Comparison of ENCODE assay signal across 1 cellular context in the genomic region with DNA sequence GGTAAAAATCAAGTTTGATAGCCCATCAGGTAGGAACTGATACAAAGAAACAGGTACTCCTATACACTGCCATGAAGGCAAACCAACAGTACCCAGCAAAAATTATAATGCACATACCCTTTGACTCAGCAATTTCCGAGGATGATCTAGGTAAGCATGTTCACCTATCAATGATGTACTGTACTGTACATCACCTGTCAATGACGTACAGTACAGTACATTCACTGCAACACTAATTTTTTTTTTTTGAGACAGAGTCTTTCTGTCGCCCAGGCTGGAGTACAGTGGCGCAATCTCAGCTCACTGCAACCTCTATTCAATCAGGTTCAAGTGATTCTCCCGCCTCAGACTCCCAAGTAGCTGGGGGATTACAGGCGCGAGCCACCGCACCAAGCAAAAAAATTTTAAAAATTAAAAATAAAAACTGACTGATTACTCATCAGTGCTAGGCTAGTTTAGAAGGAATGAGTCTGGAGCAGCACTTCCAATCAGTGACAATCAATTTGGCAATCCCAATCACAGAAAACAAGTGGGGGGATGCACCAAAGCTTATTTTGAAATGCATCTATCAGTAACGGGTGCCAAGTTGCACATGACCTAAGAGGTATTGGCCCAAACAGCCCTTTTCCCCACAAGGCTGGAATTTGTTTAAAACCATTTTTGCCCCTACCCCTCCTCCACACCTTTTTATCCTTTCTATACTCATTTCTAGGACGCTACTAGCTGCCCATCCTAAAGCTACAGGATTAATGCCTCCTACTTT.
A peak's percentile ranks its signal among the peaks of the same experiment; 100 is the strongest.
TF ChIP-seq lines count a peak whose summit lies in the region.

No MANE protein-coding gene starts in this region.

TF ChIP-seq in A549, 52 proteins besides CTCF, POLR2A, EP300 and RAD21 (continued from another document):
- TF ChIP-seq KDM1A (IDR thresholded peaks at IDR 0.05; ENCODE audit: low read depth) (no peak), MAFK (IDR thresholded peaks at IDR 0.05; ENCODE audit: partially characterized antibody) (peak; percentile 78), KDM5A (IDR thresholded peaks at IDR 0.05) (no peak), CHD4 (IDR thresholded peaks at IDR 0.05; ENCODE audit: borderline replicate concordance) (no peak), ZSCAN20 (CRISPR knock-in tag; IDR thresholded peaks at IDR 0.05) (no peak), NFE2L2 (conservative IDR thresholded peaks at IDR 0.05; ENCODE audit: low read length) (0 out of 2 replicates have a peak, but pooled peaks have one; percentile 2), GATA3 (IDR thresholded peaks at IDR 0.05; ENCODE audit: borderline replicate concordance) (no peak), HOXA7 (CRISPR knock-in tag; IDR thresholded peaks at IDR 0.05) (peak; percentile 62; the same call in 1 of the 2 replicates), FOSL2 (IDR thresholded peaks at IDR 0.05) (no peak), FOSL2 (CRISPR knock-in tag; IDR thresholded peaks at IDR 0.05) (no peak), FOSB (CRISPR knock-in tag; IDR thresholded peaks at IDR 0.05) (0 out of 2 replicates have a peak, but pooled peaks have one; percentile 44), RFX5 (IDR thresholded peaks at IDR 0.05) (no peak), CHD2 (IDR thresholded peaks at IDR 0.05; ENCODE audit: low read length, partially characterized antibody) (no peak), SMC3 (IDR thresholded peaks at IDR 0.05) (no peak), BHLHE40 (IDR thresholded peaks at IDR 0.05; ENCODE audit: low read depth, low read length) (no peak), HDAC2 (IDR thresholded peaks at IDR 0.05) (no peak), PHF8 (IDR thresholded peaks at IDR 0.05; ENCODE audit: borderline replicate concordance, low read depth) (no peak), FOXS1 (CRISPR knock-in tag; IDR thresholded peaks at IDR 0.05) (no peak), JUN (IDR thresholded peaks at IDR 0.05) (no peak; a peak in 1 of 5 replicates), EHF (CRISPR knock-in tag; IDR thresholded peaks at IDR 0.05) (no peak), RCOR1 (IDR thresholded peaks at IDR 0.05; ENCODE audit: low read depth, low read length) (no peak), JUNB (IDR thresholded peaks at IDR 0.05) (no peak), RNF2 (IDR thresholded peaks at IDR 0.05; ENCODE audit: borderline replicate concordance, low read depth) (no peak), POLR2AphosphoS2 (conservative IDR thresholded peaks at IDR 0.05; ENCODE audit: low read length) (peak; percentile 58), NR3C1 (IDR thresholded peaks at IDR 0.05) (no peak), SREBF2 (IDR thresholded peaks at IDR 0.05) (no peak), ZNF302 (CRISPR knock-in tag; IDR thresholded peaks at IDR 0.05) (no peak), ZFP36 (IDR thresholded peaks at IDR 0.05; ENCODE audit: borderline replicate concordance, partially characterized antibody) (no peak), TFCP2L1 (CRISPR knock-in tag; IDR thresholded peaks at IDR 0.05) (peak; percentile 66; the same call in 1 of the 2 replicates), HOXB5 (CRISPR knock-in tag; IDR thresholded peaks at IDR 0.05) (no peak), HOXB13 (CRISPR knock-in tag; IDR thresholded peaks at IDR 0.05; ENCODE audit: low read depth) (no peak), RARB (CRISPR knock-in tag; IDR thresholded peaks at IDR 0.05) (no peak), NPAS2 (CRISPR knock-in tag; IDR thresholded peaks at IDR 0.05; ENCODE audit: borderline replicate concordance) (no peak)
- TF ChIP-seq, protein P1, sequence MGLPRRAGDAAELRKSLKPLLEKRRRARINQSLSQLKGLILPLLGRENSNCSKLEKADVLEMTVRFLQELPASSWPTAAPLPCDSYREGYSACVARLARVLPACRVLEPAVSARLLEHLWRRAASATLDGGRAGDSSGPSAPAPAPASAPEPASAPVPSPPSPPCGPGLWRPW (IDR thresholded peaks at IDR 0.05), result no peak
- TF ChIP-seq, protein P2, sequence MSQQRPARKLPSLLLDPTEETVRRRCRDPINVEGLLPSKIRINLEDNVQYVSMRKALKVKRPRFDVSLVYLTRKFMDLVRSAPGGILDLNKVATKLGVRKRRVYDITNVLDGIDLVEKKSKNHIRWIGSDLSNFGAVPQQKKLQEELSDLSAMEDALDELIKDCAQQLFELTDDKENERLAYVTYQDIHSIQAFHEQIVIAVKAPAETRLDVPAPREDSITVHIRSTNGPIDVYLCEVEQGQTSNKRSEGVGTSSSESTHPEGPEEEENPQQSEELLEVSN (IDR thresholded peaks at IDR 0.05; ENCODE audit: borderline replicate concordance, low read depth), result no peak
- TF ChIP-seq, protein P3, sequence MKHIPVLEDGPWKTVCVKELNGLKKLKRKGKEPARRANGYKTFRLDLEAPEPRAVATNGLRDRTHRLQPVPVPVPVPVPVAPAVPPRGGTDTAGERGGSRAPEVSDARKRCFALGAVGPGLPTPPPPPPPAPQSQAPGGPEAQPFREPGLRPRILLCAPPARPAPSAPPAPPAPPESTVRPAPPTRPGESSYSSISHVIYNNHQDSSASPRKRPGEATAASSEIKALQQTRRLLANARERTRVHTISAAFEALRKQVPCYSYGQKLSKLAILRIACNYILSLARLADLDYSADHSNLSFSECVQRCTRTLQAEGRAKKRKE (CRISPR knock-in tag; IDR thresholded peaks at IDR 0.05; ENCODE audit: low read depth), result no peak
- TF ChIP-seq, protein P4, sequence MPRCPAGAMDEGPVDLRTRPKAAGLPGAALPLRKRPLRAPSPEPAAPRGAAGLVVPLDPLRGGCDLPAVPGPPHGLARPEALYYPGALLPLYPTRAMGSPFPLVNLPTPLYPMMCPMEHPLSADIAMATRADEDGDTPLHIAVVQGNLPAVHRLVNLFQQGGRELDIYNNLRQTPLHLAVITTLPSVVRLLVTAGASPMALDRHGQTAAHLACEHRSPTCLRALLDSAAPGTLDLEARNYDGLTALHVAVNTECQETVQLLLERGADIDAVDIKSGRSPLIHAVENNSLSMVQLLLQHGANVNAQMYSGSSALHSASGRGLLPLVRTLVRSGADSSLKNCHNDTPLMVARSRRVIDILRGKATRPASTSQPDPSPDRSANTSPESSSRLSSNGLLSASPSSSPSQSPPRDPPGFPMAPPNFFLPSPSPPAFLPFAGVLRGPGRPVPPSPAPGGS (IDR thresholded peaks at IDR 0.05), result no peak
- TF ChIP-seq, protein P5, sequence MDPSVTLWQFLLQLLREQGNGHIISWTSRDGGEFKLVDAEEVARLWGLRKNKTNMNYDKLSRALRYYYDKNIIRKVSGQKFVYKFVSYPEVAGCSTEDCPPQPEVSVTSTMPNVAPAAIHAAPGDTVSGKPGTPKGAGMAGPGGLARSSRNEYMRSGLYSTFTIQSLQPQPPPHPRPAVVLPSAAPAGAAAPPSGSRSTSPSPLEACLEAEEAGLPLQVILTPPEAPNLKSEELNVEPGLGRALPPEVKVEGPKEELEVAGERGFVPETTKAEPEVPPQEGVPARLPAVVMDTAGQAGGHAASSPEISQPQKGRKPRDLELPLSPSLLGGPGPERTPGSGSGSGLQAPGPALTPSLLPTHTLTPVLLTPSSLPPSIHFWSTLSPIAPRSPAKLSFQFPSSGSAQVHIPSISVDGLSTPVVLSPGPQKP (IDR thresholded peaks at IDR 0.05; ENCODE audit: low read depth, low read length), result no peak
- TF ChIP-seq, protein P6, sequence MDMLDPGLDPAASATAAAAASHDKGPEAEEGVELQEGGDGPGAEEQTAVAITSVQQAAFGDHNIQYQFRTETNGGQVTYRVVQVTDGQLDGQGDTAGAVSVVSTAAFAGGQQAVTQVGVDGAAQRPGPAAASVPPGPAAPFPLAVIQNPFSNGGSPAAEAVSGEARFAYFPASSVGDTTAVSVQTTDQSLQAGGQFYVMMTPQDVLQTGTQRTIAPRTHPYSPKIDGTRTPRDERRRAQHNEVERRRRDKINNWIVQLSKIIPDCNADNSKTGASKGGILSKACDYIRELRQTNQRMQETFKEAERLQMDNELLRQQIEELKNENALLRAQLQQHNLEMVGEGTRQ (IDR thresholded peaks at IDR 0.05), result no peak
- TF ChIP-seq, protein P7, sequence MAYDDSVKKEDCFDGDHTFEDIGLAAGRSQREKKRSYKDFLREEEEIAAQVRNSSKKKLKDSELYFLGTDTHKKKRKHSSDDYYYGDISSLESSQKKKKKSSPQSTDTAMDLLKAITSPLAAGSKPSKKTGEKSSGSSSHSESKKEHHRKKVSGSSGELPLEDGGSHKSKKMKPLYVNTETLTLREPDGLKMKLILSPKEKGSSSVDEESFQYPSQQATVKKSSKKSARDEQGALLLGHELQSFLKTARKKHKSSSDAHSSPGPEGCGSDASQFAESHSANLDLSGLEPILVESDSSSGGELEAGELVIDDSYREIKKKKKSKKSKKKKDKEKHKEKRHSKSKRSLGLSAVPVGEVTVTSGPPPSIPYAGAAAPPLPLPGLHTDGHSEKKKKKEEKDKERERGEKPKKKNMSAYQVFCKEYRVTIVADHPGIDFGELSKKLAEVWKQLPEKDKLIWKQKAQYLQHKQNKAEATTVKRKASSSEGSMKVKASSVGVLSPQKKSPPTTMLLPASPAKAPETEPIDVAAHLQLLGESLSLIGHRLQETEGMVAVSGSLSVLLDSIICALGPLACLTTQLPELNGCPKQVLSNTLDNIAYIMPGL (CRISPR knock-in tag; IDR thresholded peaks at IDR 0.05; ENCODE audit: borderline replicate concordance), result no peak
